18 cellular contexts compared by ENCODE assay signal in the genomic region with DNA sequence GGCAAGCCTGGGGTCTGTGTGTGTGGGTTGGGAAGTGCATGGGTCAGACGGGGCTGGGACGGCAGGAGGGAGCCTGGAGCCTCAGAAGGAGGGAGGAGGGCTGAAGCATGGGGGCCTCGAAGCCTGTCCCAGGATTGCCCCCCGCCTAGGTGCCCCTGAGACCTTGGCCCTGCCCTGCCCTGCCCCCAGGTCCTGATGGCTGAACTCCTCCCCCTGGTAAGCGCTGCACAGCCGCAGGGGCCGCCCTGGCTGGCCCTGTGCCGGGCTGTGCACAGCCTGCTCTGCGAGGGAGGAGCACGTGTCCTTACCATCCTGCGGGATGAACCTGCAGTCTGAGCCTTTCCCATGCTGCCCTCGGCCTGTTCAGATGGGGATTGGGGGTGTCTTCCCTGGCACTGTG. TPM values are rescaled to one million over a fixed set of nuclear protein-coding genes. Genes with fewer than 3 reads are reported as not detected.
"Had no signal": no experiment of that assay in that cellular context is flagged by ENCODE, and none has a peak within 500 bp of the region (broad histone marks: within the 10 kb centered on the region; RNA-seq: fewer than 3 reads in every experiment).

No MANE protein-coding gene starts in this region.

- H3K27ac Mint-ChIP-seq: activated B cell treated with CpG ODN at 0.5 μM for 24 hours; activated CD4-positive, alpha-beta T cell treated with anti-CD3 and anti-CD28 coated beads for 36 hours; activated naive CD4-positive, alpha-beta T cell treated with anti-CD3 and anti-CD28 coated beads, Interleukin-2, amount 10 ng/mL, durations not matched to agents 7 days and 5 days; natural killer cell; stimulated activated naive CD8-positive, alpha-beta T cell treated with anti-CD3 and anti-CD28 coated beads, Interleukin-15, amount 100 ng/mL, for 72 hours had no signal

- H3K36me3 ChIP-seq: gastroesophageal sphincter, ovary, prostate gland, right atrium auricular region, tibial artery had no signal

- DNase-seq: activated B cell treated with CpG ODN at 0.5 μM for 24 hours; activated CD4-positive, alpha-beta T cell treated with anti-CD3 and anti-CD28 coated beads for 36 hours; activated CD4-positive, alpha-beta T cell treated with anti-CD3 and anti-CD28 coated beads, Interleukin-2, amount 50 U/mL, for 48 hours; activated effector memory CD4-positive, alpha-beta T cell treated with anti-CD3 and anti-CD28 coated beads, Interleukin-2, amount 50 U/mL, for 16 hours; activated naive CD4-positive, alpha-beta T cell treated with anti-CD3 and anti-CD28 coated beads, Interleukin-2, amount 10 ng/mL, durations not matched to agents 7 days and 5 days; cerebellar nuclear complex; head of caudate nucleus; hypothalamus; midbrain; natural killer cell; stimulated activated naive CD8-positive, alpha-beta T cell treated with anti-CD3 and anti-CD28 coated beads, Interleukin-15, amount 100 ng/mL, for 72 hours; T-helper 9 cell; tibial artery had no signal

- ATAC-seq: activated CD4-positive, alpha-beta T cell treated with anti-CD3 and anti-CD28 coated beads for 36 hours; gastroesophageal sphincter; natural killer cell; stimulated activated naive CD8-positive, alpha-beta T cell treated with anti-CD3 and anti-CD28 coated beads, Interleukin-15, amount 100 ng/mL, for 72 hours had no signal

- H3K4me3 ChIP-seq: coronary artery, gastroesophageal sphincter, ovary, prostate gland, right atrium auricular region, tibial artery had no signal

- H3K36me3 Mint-ChIP-seq: natural killer cell had no signal

- H3K9me3 ChIP-seq: gastroesophageal sphincter, ovary, prostate gland, right atrium auricular region, tibial artery had no signal

- H3K27ac ChIP-seq: coronary artery, gastroesophageal sphincter, ovary, prostate gland, right atrium auricular region, tibial artery had no signal

- H3K9me3 Mint-ChIP-seq: activated B cell treated with CpG ODN at 0.5 μM for 24 hours; activated naive CD4-positive, alpha-beta T cell treated with anti-CD3 and anti-CD28 coated beads, Interleukin-2, amount 10 ng/mL, durations not matched to agents 7 days and 5 days; natural killer cell; stimulated activated naive CD8-positive, alpha-beta T cell treated with anti-CD3 and anti-CD28 coated beads, Interleukin-15, amount 100 ng/mL, for 72 hours had no signal

- H3K27me3 ChIP-seq: ovary, right atrium auricular region had no signal

- H3K4me3 Mint-ChIP-seq: activated B cell treated with CpG ODN at 0.5 μM for 24 hours; activated CD4-positive, alpha-beta T cell treated with anti-CD3 and anti-CD28 coated beads for 36 hours; activated naive CD4-positive, alpha-beta T cell treated with anti-CD3 and anti-CD28 coated beads, Interleukin-2, amount 10 ng/mL, durations not matched to agents 7 days and 5 days; natural killer cell; stimulated activated naive CD8-positive, alpha-beta T cell treated with anti-CD3 and anti-CD28 coated beads, Interleukin-15, amount 100 ng/mL, for 72 hours had no signal

RNA-seq across cellular contexts. Expression of gene NTN3, which starts 6.8 kb away (rescaled TPM):
- total RNA-seq: activated B cell treated with CpG ODN at 0.5 μM for 24 hours; activated CD4-positive, alpha-beta T cell treated with anti-CD3 and anti-CD28 coated beads for 36 hours; gastroesophageal sphincter; natural killer cell had no signal
